Comparison of ENCODE assay signal across 24 cellular contexts in genomic region chr7:91295571-91295970, GRCh38.
"Had no signal": no experiment of that assay in that cellular context is flagged by ENCODE, and none has a peak within 500 bp of the region (broad histone marks: within the 10 kb centered on the region; RNA-seq: fewer than 3 reads in every experiment).

No MANE protein-coding gene starts in this region.

- ATAC-seq: natural killer cell; right cardiac atrium; sciatic nerve; stimulated activated effector memory CD8-positive, alpha-beta T cell treated with anti-CD3 and anti-CD28 coated beads, Interleukin-12 subunit alpha, Interleukin-12 subunit beta, amount 100 ng/mL, for 72 hours; upper lobe of right lung had no signal

- H3K4me3 ChIP-seq: left ventricle myocardium inferior, lung, pancreas, skin epidermis, spleen, suprapubic skin, thoracic aorta, tibial artery, upper lobe of right lung had no signal

- H3K4me1 ChIP-seq: left ventricle myocardium inferior, suprapubic skin, tibial artery, upper lobe of right lung had no signal

- H3K9me3 ChIP-seq: left ventricle myocardium inferior, pancreas, spleen, suprapubic skin, thoracic aorta, tibial artery, upper lobe of right lung had no signal

- DNase-seq: hippocampal formation; left ventricle myocardium inferior; mesendoderm; naive B cell; natural killer cell; nucleus accumbens; pancreas; posterior cingulate gyrus; retina; right cardiac atrium; spleen; stimulated activated CD4-positive, alpha-beta T cell treated with anti-CD3 and anti-CD28 coated beads, Interleukin-4, amount 100 ng/mL, for 24 hours; stimulated activated naive CD4-positive, alpha-beta T cell; tibial artery; trophoblast cell; upper lobe of right lung had no signal

- FAIRE-seq: keratinocyte, pancreas, urothelium cell line had no signal

- H3K27ac ChIP-seq: left ventricle myocardium inferior, pancreas, skin epidermis, spleen, suprapubic skin, thoracic aorta, tibial artery, upper lobe of right lung had no signal

- H3K36me3 ChIP-seq: left ventricle myocardium inferior, pancreas, spleen, suprapubic skin, thoracic aorta, tibial artery, upper lobe of right lung had no signal

- H3K27me3 ChIP-seq: pancreas, spleen, suprapubic skin, tibial artery, upper lobe of right lung had no signal
